In genomic region chr2:191571163-191571769, GRCh38 we compare ENCODE assay signal across 8 cellular contexts.
A peak's percentile ranks its signal among the peaks of the same experiment; 100 is the strongest.
DNase-seq lines count a peak whose midpoint lies in the region; ATAC-seq, FAIRE-seq and TF ChIP-seq lines count a peak whose summit lies in the region.

No MANE protein-coding gene starts in this region.

- peak overlapping the region; percentile 29 for H3K4me3 ChIP-seq in brain microvascular endothelial cell (ENCODE audit: low read depth, low read length)
- H3K4me3 ChIP-seq in HepG2 (replicated peaks in 1 of 3; ENCODE audit: insufficient read depth in 1 of 3, low read depth in 2 of 3, low read length in 3 of 3) = no peak overlapping the region
- H3K4me3 ChIP-seq in upper lobe of right lung = peak overlapping the region; percentile 32

- ATAC-seq in GM21723 (IDR thresholded peaks at IDR 0.05; ENCODE audit: unreplicated experiment) (peak; percentile 60), HepG2 (no peak; the same call in 2 of the 3 replicates), upper lobe of right lung (peak; percentile 85), HG03521 (IDR thresholded peaks at IDR 0.05; ENCODE audit: unreplicated experiment) (no peak)

- POLR2A ChIA-PET in HepG2 (lab: Yijun Ruan, JAX) = no interaction called here

- intact Hi-C loops in HepG2 (cut with micrococcal nuclease; ENCODE audit: unreplicated experiment) = loop anchor here (1.0 to 5.0 kb wide), 2 partner anchors 66 to 120 kb away; no protein-coding TSS in a partner anchor
- intact Hi-C loops in upper lobe of right lung (cut with DNase I) = loop anchor here (5.0 kb wide), 1 partner anchor 106 kb away; the partner anchor contains the start of gene NABP1

- peak overlapping the region; percentile 15 for H2AFZ ChIP-seq in HepG2 (ENCODE audit: low read length)

- H3K27ac ChIP-seq in brain microvascular endothelial cell (peak overlapping the region; percentile 41), HepG2 (ENCODE audit: extremely low read length, insufficient read depth, low read length) (no peak overlapping the region), upper lobe of right lung (peak overlapping the region; percentile 18)

- DNase-seq in ELR (ENCODE audit: low read depth) (peak; percentile 68), NOMO-1 (lab: John Stamatoyannopoulos, UW; ENCODE audit: unreplicated experiment in 2 of 2) (peak; percentile 42 to 79), brain microvascular endothelial cell (peak; percentile 65), HepG2 (ENCODE audit: low spot score) (no peak), upper lobe of right lung (no peak), ureter (ENCODE audit: low spot score) (no peak)

- H3K4me1 ChIP-seq in HepG2 (ENCODE audit: insufficient read depth, low read length) = peaks cover under 1% of the 10 kb centered on the region
- peaks cover 19% of the 10 kb centered on the region for H3K4me1 ChIP-seq in upper lobe of right lung

- no peaks in the 10 kb centered on the region for H3K79me2 ChIP-seq in HepG2 (ENCODE audit: insufficient read depth, low read length)

- H3K9ac ChIP-seq in HepG2 (ENCODE audit: insufficient read depth, low read depth, low read length) = no peak overlapping the region

- in situ Hi-C loops in brain microvascular endothelial cell (cut with HindIII; ENCODE audit: low pct_ligation_motif_present, low sequenced_read_pairs) (loop anchor here (25.0 kb wide), 2 partner anchors 116 to 591 kb away; partner anchors contain the start of gene NABP1), HepG2 (cut with HindIII; ENCODE audit: extremely low pct_ligation_motif_present, low pct_unique_long_range_greater_than_20kb) (no loop called here)

- no peak for TF ChIP-seq EP300 in HepG2 (IDR thresholded peaks at IDR 0.05; ENCODE audit: low read depth in 2 of 2, low read length in 2 of 2)
- TF ChIP-seq EP300 in HepG2 (CRISPR knock-in tag; IDR thresholded peaks at IDR 0.05; ENCODE audit: borderline replicate concordance) = no peak

- TF ChIP-seq RAD21 in HepG2 (CRISPR knock-in tag; IDR thresholded peaks at IDR 0.05) = no peak

- no peaks in the 10 kb centered on the region for H4K20me1 ChIP-seq in HepG2 (ENCODE audit: insufficient read depth, low read length)

- H3K27me3 ChIP-seq in brain microvascular endothelial cell (replicated peaks) (no peaks in the 10 kb centered on the region), HepG2 (ENCODE audit: control insufficient read depth in 1 of 2, insufficient read depth in 2 of 2, low read length in 2 of 2) (no peaks in the 10 kb centered on the region), upper lobe of right lung (no peaks in the 10 kb centered on the region)

- H3K4me2 ChIP-seq in HepG2 (ENCODE audit: low read depth, low read length) = peak overlapping the region; percentile 31; the same call in 1 of the 2 replicates

- no TSS peak for BruUV-seq in HepG2 (replicated peaks; lab: Mats Ljungman, UMichigan)

- no peak for TF ChIP-seq POLR2A in HepG2 (IDR thresholded peaks at IDR 0.05; ENCODE audit: insufficient read depth in 1 of 2, low read depth in 2 of 2, low read length in 2 of 2)

- no peaks in the 10 kb centered on the region for H3K9me3 ChIP-seq in HepG2 (ENCODE audit: low read length)
- no peaks in the 10 kb centered on the region for H3K9me3 ChIP-seq in upper lobe of right lung

- CTCF ChIA-PET in HepG2 (lab: Yijun Ruan, JAX; ENCODE audit: low intra/inter-chr PET ratio, low total read pairs) = interaction anchor here (1.4 kb wide), 2 partner anchors 119 to 120 kb away, joined by 4 to 6 read pairs; no protein-coding TSS in a partner anchor

- H3K36me3 ChIP-seq in brain microvascular endothelial cell (replicated peaks) (no peaks in the 10 kb centered on the region), HepG2 (replicated peaks in 1 of 2; ENCODE audit: control insufficient read depth in 1 of 2, insufficient read depth in 2 of 2, low read length in 2 of 2) (no peaks in the 10 kb centered on the region), upper lobe of right lung (no peaks in the 10 kb centered on the region)

- TF ChIP-seq CTCF in brain microvascular endothelial cell (IDR thresholded peaks at IDR 0.05; ENCODE audit: low read depth, low read length, missing control alignments) (peak; percentile 46), HepG2 (CRISPR knock-in tag; IDR thresholded peaks at IDR 0.05) (peak; percentile 46), upper lobe of right lung (IDR thresholded peaks at IDR 0.05) (peak; percentile 32)

- no peak for FAIRE-seq in HepG2 (lab: Jason Lieb, UNC)

- WGBS in HepG2 (ENCODE audit: low lambda C conversion rate) = 6% methylated on average over 6 of the region's 6 CpGs

TF ChIP-seq in HepG2, 621 proteins besides CTCF, POLR2A, EP300 and RAD21 (continues in another document):
- TF ChIP-seq ELF3 (CRISPR knock-in tag; IDR thresholded peaks at IDR 0.05) = 0 out of 2 replicates have a peak, but pooled peaks have one; percentile 12
- TF ChIP-seq SOX5 (CRISPR knock-in tag; IDR thresholded peaks at IDR 0.05; ENCODE audit: borderline replicate concordance) = no peak; the same call in 1 of the 2 replicates
- no peak for TF ChIP-seq SP140L (CRISPR knock-in tag; IDR thresholded peaks at IDR 0.05; ENCODE audit: borderline replicate concordance)
- no peak for TF ChIP-seq ZNF792 (CRISPR knock-in tag; IDR thresholded peaks at IDR 0.05)
- TF ChIP-seq ZBTB10 (CRISPR knock-in tag; IDR thresholded peaks at IDR 0.05; ENCODE audit: borderline replicate concordance) = no peak
- no peak for TF ChIP-seq CSRNP1 (CRISPR knock-in tag; IDR thresholded peaks at IDR 0.05)
- TF ChIP-seq ZNF572 (CRISPR knock-in tag; IDR thresholded peaks at IDR 0.05) = no peak
- TF ChIP-seq RBAK (CRISPR knock-in tag; IDR thresholded peaks at IDR 0.05) = no peak
- TF ChIP-seq CENPX (CRISPR knock-in tag; IDR thresholded peaks at IDR 0.05) = no peak
- TF ChIP-seq JUND (CRISPR knock-in tag; IDR thresholded peaks at IDR 0.05) = no peak
- no peak for TF ChIP-seq MYC (CRISPR knock-in tag; IDR thresholded peaks at IDR 0.05; ENCODE audit: borderline replicate concordance)
- TF ChIP-seq ZSCAN25 (CRISPR knock-in tag; IDR thresholded peaks at IDR 0.05) = no peak
- TF ChIP-seq ONECUT2 (CRISPR knock-in tag; IDR thresholded peaks at IDR 0.05) = no peak
- no peak for TF ChIP-seq ZNF672 (CRISPR knock-in tag; IDR thresholded peaks at IDR 0.05)
- no peak for TF ChIP-seq CBX2 (IDR thresholded peaks at IDR 0.05; ENCODE audit: low read depth, low read length)
- no peak for TF ChIP-seq CBX2 (CRISPR knock-in tag; IDR thresholded peaks at IDR 0.05; ENCODE audit: low read depth)
- TF ChIP-seq MAFF (IDR thresholded peaks at IDR 0.05; ENCODE audit: low read depth, low read length) = peak; percentile 93
- TF ChIP-seq KDM5B (CRISPR knock-in tag; IDR thresholded peaks at IDR 0.05; ENCODE audit: borderline replicate concordance) = no peak
- no peak for TF ChIP-seq SRSF9 (IDR thresholded peaks at IDR 0.05; ENCODE audit: borderline replicate concordance, insufficient read depth, low read depth, low read length, poor library complexity, severe bottlenecking)
- no peak for TF ChIP-seq PAX8 (CRISPR knock-in tag; IDR thresholded peaks at IDR 0.05; ENCODE audit: borderline replicate concordance)
- no peak for TF ChIP-seq MXD3 (CRISPR knock-in tag; IDR thresholded peaks at IDR 0.05)
- TF ChIP-seq MAFK (conservative IDR thresholded peaks at IDR 0.05 in 1 of 2, IDR thresholded peaks at IDR 0.05 in 1 of 2; ENCODE audit: low read length in 2 of 2) = peak; percentile 96

Comparison
In these comparisons a context has a peak if more than half of its experiments do, and no peak if none do; other contexts are left out.
1. DNase-seq: peak in ELR (single experiment), NOMO-1 (2 of 2) and brain microvascular endothelial cell (single experiment); none in HepG2 (single experiment), upper lobe of right lung (single experiment) and ureter (single experiment).
2. ATAC-seq: peak in GM21723 (single experiment) and upper lobe of right lung (single experiment); none in HepG2 (single experiment) and HG03521 (single experiment).
3. H3K4me3 ChIP-seq: peak in brain microvascular endothelial cell (single experiment) and upper lobe of right lung (single experiment); none in HepG2 (0 of 3).
4. Peak in every context shown above with its lines, with median percentiles within 50 percentile points of each other: CTCF ChIP-seq.